13 cellular contexts compared by ENCODE assay signal in the genomic region with DNA sequence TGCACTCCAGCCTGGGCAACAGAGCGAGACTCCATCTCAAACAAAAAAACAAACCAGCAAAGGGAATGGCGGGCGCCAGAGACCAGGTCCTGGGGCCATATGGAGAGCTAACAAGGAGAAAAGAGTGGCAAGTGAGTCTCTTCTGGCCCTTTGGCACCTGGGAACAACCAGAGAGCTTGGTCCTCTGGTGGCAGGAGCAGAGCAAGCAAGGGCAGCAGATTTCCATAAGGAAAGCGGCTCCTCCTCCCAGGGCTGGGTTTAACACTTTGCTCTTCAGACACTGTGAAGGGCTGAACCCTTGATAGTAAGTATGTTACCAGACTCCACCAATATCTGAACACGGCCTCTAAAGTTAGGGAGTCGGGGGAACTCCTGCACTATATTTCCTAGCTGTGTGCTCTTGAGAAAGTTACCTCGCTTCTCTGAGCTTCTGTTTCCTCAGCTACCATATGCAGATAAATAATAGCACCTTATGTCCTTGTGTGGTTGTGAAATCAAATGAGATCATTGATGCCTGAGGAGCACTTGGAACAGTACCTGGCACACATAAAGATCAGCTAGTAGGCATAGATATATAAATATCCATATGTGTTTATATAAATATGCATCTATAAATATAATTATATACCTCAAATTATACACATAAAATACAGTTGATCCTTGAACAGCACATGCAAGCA. TPM values are rescaled to one million over a fixed set of nuclear protein-coding genes. Genes with fewer than 3 reads are reported as not detected.
A peak's percentile ranks its signal among the peaks of the same experiment; 100 is the strongest.
DNase-seq lines count a peak whose midpoint lies in the region; ATAC-seq, FAIRE-seq and TF ChIP-seq lines count a peak whose summit lies in the region.
"Had no signal": no experiment of that assay in that cellular context is flagged by ENCODE, and none has a peak within 500 bp of the region (broad histone marks: within the 10 kb centered on the region; RNA-seq: fewer than 3 reads in every experiment).

No MANE protein-coding gene starts in this region.

- H3K4me2 ChIP-seq in A549 (peak overlapping the region; percentile 5; the same call in 1 of the 3 replicates), mammary epithelial cell (ENCODE audit: insufficient read depth, low read depth, low read length) (no peak overlapping the region)

- dilution Hi-C loops in mammary epithelial cell (cut with HindIII; ENCODE audit: low sequenced_read_pairs), result no loop called here

- CTCF ChIA-PET in A549 (lab: Yijun Ruan, JAX) (interaction anchor here (0.7 to 10.2 kb wide), 14 partner anchors 8 to 287 kb away, joined by 3 to 529 read pairs (median 16); a partner anchor contains a TSS), HEK293 (lab: Yijun Ruan, JAX) (interaction anchor here (0.5 to 8.8 kb wide), 14 partner anchors 8 to 288 kb away, joined by 3 to 143 read pairs (median 6); a partner anchor contains a TSS), mammary epithelial cell (lab: Charles Lee; ENCODE audit: low non-redundant PET) (no interaction called here)

- DNase-seq in A549 (ENCODE audit: low read depth in 1 of 2, low spot score in 1 of 2) (peak in 1 of 2 experiments; percentile 61), mammary epithelial cell (peak; percentile 77), mucosa of descending colon (peak in 1 of 3 donors; percentile 59), heart left ventricle (no peak)
- no peak for DNase-seq in stimulated activated CD4-positive, alpha-beta T cell treated with anti-CD3 and anti-CD28 coated beads, Interleukin-1b, Interleukin-23, amount 100 ng/mL, for 48 hours
- DNase-seq: activated CD8-positive, alpha-beta memory T cell treated with anti-CD3 and anti-CD28 coated beads, Interleukin-2, amount 10 ng/mL, durations not matched to agents 7 days and 5 days; CD4-positive, CD25-positive, alpha-beta regulatory T cell; NCI-H2107; SJCRH30 had no signal

- no peak for FAIRE-seq in A549 (lab: Jason Lieb, UNC)
- FAIRE-seq: H54 had no signal

- H2AFZ ChIP-seq in mammary epithelial cell (ENCODE audit: low read depth, low read length), result no peak overlapping the region

- TF ChIP-seq RAD21 in A549 (conservative IDR thresholded peaks at IDR 0.05 in 1 of 2, IDR thresholded peaks at IDR 0.05 in 1 of 2), result no peak; a peak in 1 of 5 replicates

- POLR2A ChIA-PET in A549 (lab: Yijun Ruan, JAX) (interaction anchor here (1.8 to 2.2 kb wide), 2 partner anchors 82 to 184 kb away, joined by 4 to 9 read pairs; no protein-coding TSS in a partner anchor), HEK293 (lab: Yijun Ruan, JAX) (interaction anchor here (1.4 kb wide), 1 partner anchor 76 kb away, joined by 4 read pairs; a partner anchor contains a TSS)

- 63% methylated on average over 7 of the region's 7 CpGs for WGBS in A549 (ENCODE audit: missing lambda C conversion rate)
- 80% methylated on average over 6 of the region's 7 CpGs for WGBS in mammary epithelial cell (ENCODE audit: low coverage, missing lambda C conversion rate)
- 64 to 71% (median 66%) methylated on average over 7 of the region's 7 CpGs for WGBS in heart left ventricle, 4 donors

- H3K9ac ChIP-seq in mammary epithelial cell (ENCODE audit: insufficient read depth, low read length), result peak overlapping the region; percentile 97

- no peaks in the 10 kb centered on the region for H4K20me1 ChIP-seq in mammary epithelial cell (ENCODE audit: insufficient read depth, low read length)

- intact Hi-C loops in mammary epithelial cell (cut with micrococcal nuclease), result no loop called here
- intact Hi-C loops in mucosa of descending colon (cut with DNase I, micrococcal nuclease), result loop anchor here in 1 of 2 donors (5.0 kb wide), 1 partner anchor 80 kb away; no protein-coding TSS in a partner anchor
- intact Hi-C loops in heart left ventricle (cut with DNase I), result loop anchor here in 5 of 10 donors (5.0 kb wide), 3 partner anchors 45 to 95 kb away; no protein-coding TSS in a partner anchor

- no peak for TF ChIP-seq POLR2A in A549 (IDR thresholded peaks at IDR 0.05; ENCODE audit: low read length)
- TF ChIP-seq POLR2A in heart left ventricle (IDR thresholded peaks at IDR 0.05), result no peak

- H3K4me3 ChIP-seq in A549 (no peak overlapping the region), HEK293 (ENCODE audit: low read depth, low read length) (no peak overlapping the region), mammary epithelial cell (replicated peaks in 1 of 3; ENCODE audit: insufficient read depth in 1 of 3, low read depth in 2 of 3, low read length in 3 of 3) (no peak overlapping the region), mucosa of descending colon (no peak overlapping the region), heart left ventricle (no peak overlapping the region)

- H3K27ac ChIP-seq in A549 (peak overlapping the region in 1 of 2 experiments; percentile 97; a peak in 1 of 6 replicates), HEK293 (ENCODE audit: extremely low read depth, low read depth, low read length) (no peak overlapping the region), mammary epithelial cell (ENCODE audit: insufficient read depth, low read depth, low read length) (peak overlapping the region; percentile 99), heart left ventricle (peak overlapping the region in 3 of 12 donors; percentile 81 to 89 (median 87))

- ATAC-seq in A549 (peak in 1 of 2 experiments; percentile 21; a peak in 2 of 6 replicates), mucosa of descending colon (peak; percentile 27), HG03432 (IDR thresholded peaks at IDR 0.05; ENCODE audit: unreplicated experiment) (no peak), heart left ventricle (no peak), GM21737 (IDR thresholded peaks at IDR 0.05; ENCODE audit: unreplicated experiment) (no peak)
- ATAC-seq: activated CD8-positive, alpha-beta memory T cell treated with anti-CD3 and anti-CD28 coated beads, Interleukin-2, amount 10 ng/mL, durations not matched to agents 7 days and 5 days had no signal

- TF ChIP-seq EP300 in A549 (IDR thresholded peaks at IDR 0.05), result no peak

- TF ChIP-seq CTCF in A549 (IDR thresholded peaks at IDR 0.05) (no peak), HEK293 (tag by site-specific recombination; IDR thresholded peaks at IDR 0.05) (0 out of 2 replicates have a peak, but pooled peaks have one; percentile 20), mammary epithelial cell (conservative IDR thresholded peaks at IDR 0.05 in 1 of 2, IDR thresholded peaks at IDR 0.05 in 1 of 2; ENCODE audit: extremely low read depth in 1 of 2, insufficient read depth in 1 of 2, low read depth in 1 of 2, low read length in 2 of 2) (peak; percentile 2 to 28), mucosa of descending colon (IDR thresholded peaks at IDR 0.05) (no peak), heart left ventricle (IDR thresholded peaks at IDR 0.05) (no peak)

- H3K9me3 ChIP-seq in A549 (no peaks in the 10 kb centered on the region), HEK293 (ENCODE audit: control insufficient read depth, insufficient read depth, low read depth, low read length) (no peaks in the 10 kb centered on the region), mammary epithelial cell (replicated peaks; ENCODE audit: insufficient read depth, low read length) (no peaks in the 10 kb centered on the region), mucosa of descending colon (no peaks in the 10 kb centered on the region), heart left ventricle (no peaks in the 10 kb centered on the region)
- H3K9me3 ChIP-seq: SJCRH30 had no signal

- no TSS peak for BruUV-seq in mammary epithelial cell (replicated peaks; lab: Mats Ljungman, UMichigan)

- H3K27me3 ChIP-seq in mammary epithelial cell (ENCODE audit: insufficient read depth, low read length), result no peaks in the 10 kb centered on the region
- no peaks in the 10 kb centered on the region for H3K27me3 ChIP-seq in heart left ventricle
- H3K27me3 ChIP-seq: SJCRH30 had no signal

- H3K36me3 ChIP-seq in HEK293 (ENCODE audit: control insufficient read depth in 2 of 2, insufficient read depth in 1 of 2, low read length in 2 of 2) (no peaks in the 10 kb centered on the region), mammary epithelial cell (ENCODE audit: insufficient read depth, low read length) (no peaks in the 10 kb centered on the region), mucosa of descending colon (ENCODE audit: low read depth) (no peaks in the 10 kb centered on the region), heart left ventricle (no peaks in the 10 kb centered on the region)
- H3K36me3 ChIP-seq: SJCRH30 had no signal

- in situ Hi-C loops in mammary epithelial cell (cut with MboI; ENCODE audit: low sequenced_read_pairs in 2 of 2), result loop anchor here (5.0 kb wide), 4 partner anchors 45 to 215 kb away; a partner anchor contains a TSS

- H3K79me2 ChIP-seq in mammary epithelial cell (ENCODE audit: insufficient read depth, low read length), result no peaks in the 10 kb centered on the region

- peaks cover 40% of the 10 kb centered on the region for H3K4me1 ChIP-seq in A549
- H3K4me1 ChIP-seq in HEK293 (ENCODE audit: control insufficient read depth, insufficient read depth, low read length), result peaks cover 12% of the 10 kb centered on the region; the same call in 1 of the 2 replicates
- H3K4me1 ChIP-seq in mammary epithelial cell (ENCODE audit: insufficient read depth, low read length), result peaks cover 71% of the 10 kb centered on the region
- peaks cover 31% of the 10 kb centered on the region for H3K4me1 ChIP-seq in mucosa of descending colon (ENCODE audit: low read depth)
- peaks cover 0 to 55% (median 35%) of the 10 kb centered on the region in 12 donors for H3K4me1 ChIP-seq in heart left ventricle

TF ChIP-seq in A549, 52 proteins besides CTCF, POLR2A, EP300 and RAD21:
- TF ChIP-seq ZFP36 (IDR thresholded peaks at IDR 0.05; ENCODE audit: borderline replicate concordance, partially characterized antibody), result peak; percentile 31
- no peak for TF ChIP-seq PHF8 (IDR thresholded peaks at IDR 0.05; ENCODE audit: borderline replicate concordance, low read depth)

TF ChIP-seq in HEK293, 187 proteins besides CTCF, POLR2A, EP300 and RAD21:
- no peak for TF ChIP-seq ZNF660 (tag by site-specific recombination; IDR thresholded peaks at IDR 0.05)
- 0 out of 2 replicates have a peak, but pooled peaks have one; percentile 18 for TF ChIP-seq ZNF768 (tag by site-specific recombination; IDR thresholded peaks at IDR 0.05)

RNA-seq across cellular contexts. Expression of a gene that starts 33.4 kb away (rescaled TPM):
- polyA plus RNA-seq in A549 (2011; rRNA removed) (0.25 and 0.31 TPM in 2 replicates), A549 (2017; fragmentation: RNase III; extraction: RNeasy Plus Mini Kit Qiagen cat#74134 plus additional on column Dnase treatment) (0.15 to 0.29 TPM (median 0.16 TPM) in 3 replicates), mammary epithelial cell (2.1 TPM), heart left ventricle (under 1 TPM; 0.11 to 0.33 TPM)
- polyA plus RNA-seq in A549 (2012; cell fraction: cytosol; rRNA removed), result 0.26 and 0.70 TPM in 2 replicates
- polyA plus RNA-seq in A549 (2012; cell fraction: nucleus; rRNA removed), result 0.26 and 0.33 TPM in 2 replicates
- 0.41 and 0.88 TPM in 2 replicates for polyA minus RNA-seq in A549 (2011; rRNA and poly(A)+ RNA removed)
- total RNA-seq in mammary epithelial cell (1 to 10 TPM; 2.2 to 3.3 TPM), mucosa of descending colon (100 to 1,000 TPM in 2 of 3 donors, 10 to 100 TPM in 1; 90.4 to 190 (median 128) TPM), heart left ventricle (1 to 10 TPM in 1 of 9 donors, under 1 TPM in 2, not detected in 6; 0.16 to 2.8 (median 0.43) TPM)
- polyA minus RNA-seq in mammary epithelial cell, result not detected
- total RNA-seq: activated CD8-positive, alpha-beta memory T cell treated with anti-CD3 and anti-CD28 coated beads, Interleukin-2, amount 10 ng/mL, durations not matched to agents 7 days and 5 days; CD4-positive, CD25-positive, alpha-beta regulatory T cell had no signal

Comparison
In these comparisons a context has a peak if more than half of its experiments do, and no peak if none do; other contexts are left out.
1. CTCF ChIP-seq: peak in HEK293 (single experiment) and mammary epithelial cell (2 of 2); none in A549 (single experiment), mucosa of descending colon (single experiment) and heart left ventricle (0 of 12).
2. RNA of a gene that starts 33.4 kb away (total RNA-seq): 90.4 to 190 TPM in mucosa of descending colon; 2.2 to 3.3 TPM in mammary epithelial cell and 0.16 to 2.8 TPM in heart left ventricle; every median in the first group is over 10 times any median in the second.